Comparison of ENCODE assay signal across 17 cellular contexts in genomic region chr1:218837051-218837450, GRCh38.
"Had no signal": no experiment of that assay in that cellular context is flagged by ENCODE, and none has a peak within 500 bp of the region (broad histone marks: within the 10 kb centered on the region; RNA-seq: fewer than 3 reads in every experiment).

No MANE protein-coding gene starts in this region.

- H3K36me3 ChIP-seq: breast epithelium, left lung, neutrophil had no signal

- H3K4me3 Mint-ChIP-seq: activated CD8-positive, alpha-beta T cell treated with anti-CD3 and anti-CD28 coated beads for 36 hours; activated naive CD8-positive, alpha-beta T cell treated with anti-CD3 and anti-CD28 coated beads, Interleukin-2, amount 10 ng/mL, durations not matched to agents 7 days and 5 days; dendritic cell treated with granulocyte-macrophage colony-stimulating factor and Interleukin-4, amounts not matched to agents 40 ng/mL and 50 ng/mL, for 4 days; effector memory CD8-positive, alpha-beta T cell; naive thymus-derived CD4-positive, alpha-beta T cell; T-helper 1 cell treated with Interleukin-12 subunit alpha and Interleukin-12 subunit beta and Interleukin-4 antibody, amounts not matched to agents 30 μg/mL and 1 μg/mL, for 36 hours; WTC11 had no signal

- H3K27me3 Mint-ChIP-seq: activated CD8-positive, alpha-beta T cell treated with anti-CD3 and anti-CD28 coated beads for 36 hours; activated naive CD8-positive, alpha-beta T cell treated with anti-CD3 and anti-CD28 coated beads, Interleukin-2, amount 10 ng/mL, durations not matched to agents 7 days and 5 days; dendritic cell treated with granulocyte-macrophage colony-stimulating factor and Interleukin-4, amounts not matched to agents 40 ng/mL and 50 ng/mL, for 4 days; effector memory CD8-positive, alpha-beta T cell; naive thymus-derived CD4-positive, alpha-beta T cell had no signal

- H3K27ac ChIP-seq: breast epithelium, left lung, neutrophil had no signal

- ATAC-seq: activated CD8-positive, alpha-beta T cell treated with anti-CD3 and anti-CD28 coated beads for 36 hours; effector memory CD8-positive, alpha-beta T cell; left lung; naive thymus-derived CD4-positive, alpha-beta T cell; WTC11 had no signal

- H3K4me1 Mint-ChIP-seq: activated naive CD8-positive, alpha-beta T cell treated with anti-CD3 and anti-CD28 coated beads, Interleukin-2, amount 10 ng/mL, durations not matched to agents 7 days and 5 days; naive thymus-derived CD4-positive, alpha-beta T cell; WTC11 had no signal

- H3K27ac Mint-ChIP-seq: activated CD8-positive, alpha-beta T cell treated with anti-CD3 and anti-CD28 coated beads for 36 hours; activated naive CD8-positive, alpha-beta T cell treated with anti-CD3 and anti-CD28 coated beads, Interleukin-2, amount 10 ng/mL, durations not matched to agents 7 days and 5 days; dendritic cell treated with granulocyte-macrophage colony-stimulating factor and Interleukin-4, amounts not matched to agents 40 ng/mL and 50 ng/mL, for 4 days; effector memory CD8-positive, alpha-beta T cell; naive thymus-derived CD4-positive, alpha-beta T cell; T-helper 1 cell treated with Interleukin-12 subunit alpha and Interleukin-12 subunit beta and Interleukin-4 antibody, amounts not matched to agents 30 μg/mL and 1 μg/mL, for 36 hours; WTC11 had no signal

- H3K27me3 ChIP-seq: breast epithelium, left lung, neutrophil had no signal

- H3K9me3 Mint-ChIP-seq: dendritic cell treated with granulocyte-macrophage colony-stimulating factor and Interleukin-4, amounts not matched to agents 40 ng/mL and 50 ng/mL, for 4 days had no signal

- H3K36me3 Mint-ChIP-seq: activated naive CD8-positive, alpha-beta T cell treated with anti-CD3 and anti-CD28 coated beads, Interleukin-2, amount 10 ng/mL, durations not matched to agents 7 days and 5 days; naive thymus-derived CD4-positive, alpha-beta T cell; WTC11 had no signal

- DNase-seq: activated CD4-positive, alpha-beta T cell treated with anti-CD3 and anti-CD28 coated beads for 4 hours; activated CD8-positive, alpha-beta memory T cell treated with anti-CD3 and anti-CD28 coated beads, Interleukin-2, amount 50 U/mL, for 4 hours; activated CD8-positive, alpha-beta T cell treated with anti-CD3 and anti-CD28 coated beads for 36 hours; activated gamma-delta T cell treated with Interleukin-2 at 50 U/mL for 16 hours; activated naive CD8-positive, alpha-beta T cell treated with anti-CD3 and anti-CD28 coated beads, Interleukin-2, amount 10 ng/mL, durations not matched to agents 7 days and 5 days; activated T-cell treated with anti-CD3 and anti-CD28 coated beads, Interleukin-2, amount 50 U/mL, for 48 hours; effector memory CD8-positive, alpha-beta T cell; hippocampal formation; left lung; naive thymus-derived CD4-positive, alpha-beta T cell; stimulated activated CD4-positive, alpha-beta T cell treated with anti-CD3 and anti-CD28 coated beads, Interleukin-12 subunit alpha, Interleukin-12 subunit beta, amount 100 ng/mL, for 4 hours; stimulated activated CD4-positive, alpha-beta T cell treated with anti-CD3 and anti-CD28 coated beads, Interleukin-2, amount 100 ng/mL, for 24 hours had no signal

- H3K4me3 ChIP-seq: breast epithelium, left lung had no signal

- H3K4me1 ChIP-seq: breast epithelium, left lung had no signal

- H3K9me3 ChIP-seq: breast epithelium, left lung, neutrophil had no signal
